ENCODE assay signal across 8 cellular contexts in the genomic region with DNA sequence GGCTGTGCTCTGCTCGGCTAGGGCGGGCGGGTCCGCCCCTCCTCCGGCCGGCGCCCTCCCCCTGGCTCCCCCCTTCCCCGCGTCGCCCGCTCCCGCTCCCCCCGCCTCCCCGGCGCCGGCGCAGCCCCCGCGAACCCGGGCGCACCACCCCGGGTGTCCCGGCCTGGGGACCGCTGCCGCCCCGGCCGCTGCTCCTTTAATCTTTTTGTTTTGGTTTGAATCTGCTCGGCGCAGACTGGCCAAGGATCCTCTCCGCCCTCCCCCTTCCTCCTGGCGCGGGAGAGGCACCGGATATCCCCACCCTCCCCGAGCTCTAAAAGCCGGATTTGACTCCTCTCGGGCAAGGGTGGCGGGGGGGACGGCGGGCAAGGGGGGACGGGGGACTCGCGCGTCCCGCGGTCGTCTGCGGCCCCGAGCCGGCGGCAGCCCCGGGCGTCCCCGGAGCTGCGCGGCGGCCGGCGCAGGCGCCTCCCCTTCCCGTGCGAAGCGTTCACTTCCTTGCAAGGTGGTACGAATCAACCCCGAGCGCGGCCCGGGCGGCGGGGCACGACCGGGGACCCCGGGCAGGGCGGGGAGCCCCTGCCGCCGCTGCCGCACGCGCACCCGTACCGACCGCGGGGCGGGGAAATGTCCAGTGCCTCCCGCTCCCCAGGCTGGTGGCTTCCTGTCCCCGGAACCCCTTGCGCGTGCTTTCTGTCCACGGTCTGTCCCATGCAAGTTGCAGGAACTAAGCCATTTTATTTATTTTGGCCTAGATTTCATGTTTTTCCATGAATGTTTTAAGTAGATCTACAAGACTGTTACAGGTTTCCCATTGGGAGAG. TPM values are rescaled to one million over a fixed set of nuclear protein-coding genes. Genes with fewer than 3 reads are reported as not detected.
DNase-seq lines count a peak whose midpoint lies in the region; ATAC-seq and TF ChIP-seq lines count a peak whose summit lies in the region.

A gene with protein sequence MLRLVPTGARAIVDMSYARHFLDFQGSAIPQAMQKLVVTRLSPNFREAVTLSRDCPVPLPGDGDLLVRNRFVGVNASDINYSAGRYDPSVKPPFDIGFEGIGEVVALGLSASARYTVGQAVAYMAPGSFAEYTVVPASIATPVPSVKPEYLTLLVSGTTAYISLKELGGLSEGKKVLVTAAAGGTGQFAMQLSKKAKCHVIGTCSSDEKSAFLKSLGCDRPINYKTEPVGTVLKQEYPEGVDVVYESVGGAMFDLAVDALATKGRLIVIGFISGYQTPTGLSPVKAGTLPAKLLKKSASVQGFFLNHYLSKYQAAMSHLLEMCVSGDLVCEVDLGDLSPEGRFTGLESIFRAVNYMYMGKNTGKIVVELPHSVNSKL (minus strand): TSS at position 11 of the 823 bp plus-strand sequence. CDS start 81 bp downstream, outside the sequence.

- intact Hi-C loops in natural killer cell (cut with micrococcal nuclease), result loop anchor here (10.0 kb wide), 1 partner anchor 155 kb away; no protein-coding TSS in a partner anchor

- H4K20me1 ChIP-seq in GM23338 (replicated peaks; ENCODE audit: insufficient read depth), result peaks cover 4% of the 10 kb centered on the region; the same call in 1 of the 2 replicates

- H3K9me2 ChIP-seq in GM23338 (ENCODE audit: insufficient read depth), result no peaks in the 10 kb centered on the region

- H3K4me3 Mint-ChIP-seq in GM23338 (peak within 1 kb of the TSS; percentile 88), natural killer cell (peak within 1 kb of the TSS; percentile 99)

- H3K9me3 ChIP-seq in RWPE2 (ENCODE audit: severe bottlenecking), result no peaks in the 10 kb centered on the region

- H3K4me3 ChIP-seq in GM23338 (peak within 1 kb of the TSS; percentile 83), LNCaP clone FGC (ENCODE audit: low read depth, low read length) (peak within 1 kb of the TSS; percentile 86), RWPE2 (ENCODE audit: severe bottlenecking) (peak within 1 kb of the TSS; percentile 96), fibroblast of mammary gland (ENCODE audit: control insufficient read depth, low read depth, low read length) (peak within 1 kb of the TSS; percentile 85)

- H3K36me3 ChIP-seq in GM23338 (ENCODE audit: insufficient read depth) (no peaks in the 10 kb centered on the region), RWPE2 (ENCODE audit: low read depth) (no peaks in the 10 kb centered on the region)

- peaks cover 3% of the 10 kb centered on the region; the same call in 1 of the 3 replicates for H3K9me3 Mint-ChIP-seq in GM23338
- H3K9me3 Mint-ChIP-seq in natural killer cell, result no peaks in the 10 kb centered on the region

- TF ChIP-seq CTCF in GM23338 (conservative IDR thresholded peaks at IDR 0.05; ENCODE audit: low read depth in 2 of 2) (no peak), LNCaP clone FGC (IDR thresholded peaks at IDR 0.05; ENCODE audit: control insufficient read depth, extremely low read depth, insufficient read depth) (no peak), RWPE2 (IDR thresholded peaks at IDR 0.05; ENCODE audit: poor library complexity, severe bottlenecking) (no peak), fibroblast of mammary gland (conservative IDR thresholded peaks at IDR 0.05; ENCODE audit: control insufficient read depth, insufficient read depth, low read depth, low read length) (no peak), natural killer cell (IDR thresholded peaks at IDR 0.05) (no peak)

- ATAC-seq in GM23338, result peak; percentile 42
- ATAC-seq in RWPE2 (ENCODE audit: low read depth), result peak; percentile 51
- ATAC-seq in natural killer cell, result peak; percentile 52 to 76 (median 70)

- H3K36me3 Mint-ChIP-seq in GM23338 (ENCODE audit: low read depth) (no peaks in the 10 kb centered on the region; the same call in 2 of the 3 replicates), natural killer cell (peaks cover 7% of the 10 kb centered on the region)

- peaks cover 49% of the 10 kb centered on the region for H3K4me1 Mint-ChIP-seq in GM23338
- peaks cover 63 to 67% of the 10 kb centered on the region in 2 donors for H3K4me1 Mint-ChIP-seq in natural killer cell

- H2AFZ ChIP-seq in GM23338, result peak within 1 kb of the TSS; percentile 87

- H3F3A ChIP-seq in GM23338 (replicated peaks; ENCODE audit: low read depth), result peaks cover 9% of the 10 kb centered on the region; the same call in 1 of the 2 replicates

- DNase-seq in Daoy (ENCODE audit: low read depth), result peak; percentile 87
- peak; percentile 84 for DNase-seq in GM23338 (ENCODE audit: low spot score)
- peak; percentile 33 for DNase-seq in LNCaP clone FGC (ENCODE audit: low read depth)
- peak; percentile 86 for DNase-seq in RWPE2 (ENCODE audit: low spot score)
- peak; percentile 64 for DNase-seq in activated T-helper 9 cell treated with anti-CD3 and anti-CD28 coated beads, Interleukin-2, amount 50 U/mL, for 16 hours (ENCODE audit: low read depth)
- DNase-seq in fibroblast of mammary gland (ENCODE audit: low read depth), result peak; percentile 85
- peak; percentile 70 for DNase-seq in natural killer cell
- DNase-seq in stromal cell of bone marrow (ENCODE audit: low read depth), result peak; percentile 71

- H3K27me3 ChIP-seq in GM23338 (ENCODE audit: insufficient read depth), result peaks cover 89% of the 10 kb centered on the region
- no peaks in the 10 kb centered on the region for H3K27me3 ChIP-seq in RWPE2 (ENCODE audit: insufficient read depth, poor library complexity, severe bottlenecking)

- H3K27ac Mint-ChIP-seq in GM23338, result no peak within 1 kb of the TSS
- peak within 1 kb of the TSS; percentile 98 for H3K27ac Mint-ChIP-seq in natural killer cell

- H3K4me1 ChIP-seq in GM23338 (ENCODE audit: insufficient read depth) (peaks cover 42% of the 10 kb centered on the region), RWPE2 (ENCODE audit: insufficient read depth, poor library complexity, severe bottlenecking) (peaks cover 31% of the 10 kb centered on the region)

- no peaks in the 10 kb centered on the region for H3K79me2 ChIP-seq in GM23338 (replicated peaks; ENCODE audit: insufficient read depth)

- H3K27ac ChIP-seq in GM23338 (ENCODE audit: low read depth), result no peak within 1 kb of the TSS
- H3K27ac ChIP-seq in RWPE2 (ENCODE audit: poor library complexity, severe bottlenecking), result peak within 1 kb of the TSS; percentile 96

- H3K27me3 Mint-ChIP-seq in GM23338 (ENCODE audit: insufficient read depth, low read depth, poor library complexity) (peaks cover 74% of the 10 kb centered on the region), natural killer cell (ENCODE audit: low read depth in 2 of 2) (peaks cover 3 to 12% of the 10 kb centered on the region in 2 donors)

- peak within 1 kb of the TSS; percentile 98 for H3K4me2 ChIP-seq in GM23338

TF ChIP-seq in GM23338, 12 proteins besides CTCF, POLR2A, EP300 and RAD21:
- TF ChIP-seq EZH2 (IDR thresholded peaks at IDR 0.05; ENCODE audit: low read depth, unreplicated experiment) (peak; percentile 78), STAT1 (IDR thresholded peaks at IDR 0.05; ENCODE audit: unreplicated experiment) (no peak), ZNF331 (CRISPR knock-in tag; IDR thresholded peaks at IDR 0.05; ENCODE audit: low read depth) (no peak), EZH2phosphoT487 (IDR thresholded peaks at IDR 0.05; ENCODE audit: unreplicated experiment) (no peak)

RNA-seq across cellular contexts. Expression of the gene that starts here (rescaled TPM):
- total RNA-seq in Daoy (2014; rRNA removed; shearing (Covaris generic)), result 3.6 and 7.6 TPM in 2 replicates
- 1.5 TPM in 2 replicates for total RNA-seq in GM23338 (2014; rRNA removed; shearing (Covaris generic))
- 0.84 and 1.1 TPM in 2 replicates for polyA plus RNA-seq in GM23338 (2016; fragmentation: Nextera tagmentation; extraction: Ambion mirVana)
- 10 to 100 TPM; 27.4 to 29.4 (median 28.5) TPM for total RNA-seq in natural killer cell

Comparison
In these comparisons a context has a peak if more than half of its experiments do, and no peak if none do; other contexts are left out.
1. DNase-seq: peak in every context shown above with its lines; median percentile 87 in Daoy; 86 in RWPE2; 85 in fibroblast of mammary gland; 84 in GM23338; 71 in stromal cell of bone marrow; 70 in natural killer cell; 64 in activated T-helper 9 cell treated with anti-CD3 and anti-CD28 coated beads, Interleukin-2, amount 50 U/mL, for 16 hours; 33 in LNCaP clone FGC.